Comparison of ENCODE assay signal across 20 cellular contexts in the genomic region with DNA sequence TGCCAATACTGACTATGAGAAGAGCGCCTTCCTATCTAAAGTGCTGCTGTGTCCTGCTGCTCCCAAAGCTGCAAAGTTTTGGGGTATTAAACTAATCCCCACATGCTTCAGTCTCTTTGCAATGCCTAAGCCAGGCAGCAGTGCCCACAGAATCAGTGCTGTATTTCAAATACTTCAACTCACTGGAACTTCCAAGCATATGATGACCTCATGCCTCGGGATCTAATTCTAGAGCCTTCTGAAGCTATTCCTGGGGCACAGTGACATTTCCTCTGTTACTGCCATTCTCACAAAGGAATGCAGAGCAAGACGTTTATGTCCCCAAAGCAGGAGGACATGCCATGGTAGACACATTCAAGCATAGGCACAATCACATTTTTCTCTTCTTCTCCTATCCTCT.
DNase-seq lines count a peak whose midpoint lies in the region; FAIRE-seq and TF ChIP-seq lines count a peak whose summit lies in the region.
"Had no signal": no experiment of that assay in that cellular context is flagged by ENCODE, and none has a peak within 500 bp of the region (broad histone marks: within the 10 kb centered on the region; RNA-seq: fewer than 3 reads in every experiment).

No MANE protein-coding gene starts in this region.

- no peaks in the 10 kb centered on the region for H3K4me1 ChIP-seq in smooth muscle cell (ENCODE audit: low read depth)
- H3K4me1 ChIP-seq: SJSA1 had no signal

- TF ChIP-seq POLR2A in GM12892 (IDR thresholded peaks at IDR 0.05; ENCODE audit: low read depth, low read length) = no peak

- no peaks in the 10 kb centered on the region for H4K20me1 ChIP-seq in smooth muscle cell (ENCODE audit: low read depth)

- DNase-seq in NCI-H2171 treated with DMSO at 0.1 percent for 48 hours (lab: John Stamatoyannopoulos, UW) (peak; percentile 16), NCI-H2171 (lab: John Stamatoyannopoulos, UW) (no peak), GM12892 (ENCODE audit: insufficient read length) (no peak), astrocyte of the hippocampus (ENCODE audit: low read depth, low spot score) (peak; percentile 23), smooth muscle cell (lab: John Stamatoyannopoulos, UW; ENCODE audit: unreplicated experiment) (no peak), NCI-H2029 (lab: John Stamatoyannopoulos, UW) (no peak), cortex of kidney (lab: John Stamatoyannopoulos, UW) (no peak), midbrain (lab: John Stamatoyannopoulos, UW) (no peak)
- DNase-seq: COR-L47; DMS153; H7; Karpas-422; MM.1S; NCI-H146; NCI-H2107; NCI-H526; NK-92 treated with Interleukin-12 subunit alpha and Interleukin-12 subunit beta, amount 100 ng/mL, for 24 hours; OCI-M1 had no signal

- H3F3A ChIP-seq in smooth muscle cell (ENCODE audit: low read depth) = no peaks in the 10 kb centered on the region

- H3K27me3 ChIP-seq in smooth muscle cell (ENCODE audit: low read depth) = no peaks in the 10 kb centered on the region
- H3K27me3 ChIP-seq: SJSA1 had no signal

- H3K4me3 ChIP-seq in smooth muscle cell = no peak overlapping the region
- H3K4me3 ChIP-seq: SJSA1 had no signal

- no peaks in the 10 kb centered on the region for H3K9me3 ChIP-seq in smooth muscle cell (replicated peaks; ENCODE audit: low read depth)
- H3K9me3 ChIP-seq: SJSA1 had no signal

- H3K36me3 ChIP-seq in smooth muscle cell (ENCODE audit: low read depth) = no peaks in the 10 kb centered on the region
- H3K36me3 ChIP-seq: SJSA1 had no signal

- no peak overlapping the region for H3K27ac ChIP-seq in smooth muscle cell (ENCODE audit: low read depth)
- H3K27ac ChIP-seq: C4-2B, SJSA1 had no signal

- FAIRE-seq in GM12892 (lab: Jason Lieb, UNC) = peak; percentile 57

- no peak overlapping the region for H3K4me2 ChIP-seq in smooth muscle cell

- WGBS in smooth muscle cell (ENCODE audit: low lambda C conversion rate) = 44% methylated on average over 3 of the region's 3 CpGs

- H2AFZ ChIP-seq in smooth muscle cell (ENCODE audit: low read depth) = peak overlapping the region; percentile 16

- no peaks in the 10 kb centered on the region for H3K79me2 ChIP-seq in smooth muscle cell (ENCODE audit: low read depth)

- TF ChIP-seq CTCF in smooth muscle cell (IDR thresholded peaks at IDR 0.05; ENCODE audit: borderline replicate concordance, insufficient read depth, poor library complexity, severe bottlenecking) = no peak

- no peak overlapping the region for H3K9ac ChIP-seq in smooth muscle cell (ENCODE audit: low read depth)

Comparison
In these comparisons a context has a peak if more than half of its experiments do, and no peak if none do; other contexts are left out.
1. DNase-seq: peak in NCI-H2171 treated with DMSO at 0.1 percent for 48 hours (single experiment) and astrocyte of the hippocampus (single experiment); none in NCI-H2171 (single experiment), GM12892 (single experiment), smooth muscle cell (single experiment), NCI-H2029 (single experiment), cortex of kidney (single experiment) and midbrain (single experiment).